In the genomic region with DNA sequence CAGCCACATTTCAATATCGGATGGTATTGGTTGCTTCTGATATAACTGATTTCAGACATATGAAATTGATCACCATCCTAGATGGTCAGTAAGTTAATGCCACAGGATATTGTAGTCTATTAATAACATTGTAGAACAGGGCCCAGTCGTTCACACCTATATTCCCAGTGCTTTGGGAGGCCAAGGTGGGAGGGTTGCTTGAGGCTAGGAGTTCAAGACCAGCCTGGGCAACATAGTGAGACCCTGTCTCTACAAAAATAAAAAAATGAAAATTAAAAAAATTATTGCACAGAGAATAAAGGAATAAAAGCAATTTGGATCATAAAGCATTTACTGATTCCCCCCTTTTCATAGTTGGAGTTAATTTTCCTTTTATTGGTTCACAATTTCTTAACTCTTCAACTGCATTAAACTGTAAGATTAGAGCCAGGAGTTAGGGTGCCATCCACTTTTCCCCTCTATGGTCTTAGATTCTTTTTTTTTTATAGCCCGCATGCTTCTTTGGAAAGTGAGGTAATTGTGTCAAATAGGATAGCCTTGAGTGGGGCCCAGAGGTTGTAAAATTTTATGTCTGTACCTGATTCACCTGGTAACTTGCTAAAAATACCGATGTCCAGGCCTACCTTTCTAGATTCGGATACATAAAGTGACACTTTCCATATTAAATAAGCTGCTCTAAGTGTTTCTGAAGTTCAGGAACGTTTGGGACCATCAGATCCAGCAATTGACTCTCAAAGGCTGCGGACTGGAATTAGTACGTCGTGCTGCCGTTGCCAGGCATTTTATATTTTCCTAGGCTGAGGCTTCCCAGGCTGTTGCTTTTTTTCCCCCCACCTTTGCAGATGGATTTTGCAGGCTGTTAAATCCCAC, we compare ENCODE assay signal across 8 cellular contexts. TPM values are rescaled to one million over a fixed set of nuclear protein-coding genes. Genes with fewer than 3 reads are reported as not detected.
DNase-seq lines count a peak whose midpoint lies in the region; TF ChIP-seq lines count a peak whose summit lies in the region.

No MANE protein-coding gene starts in this region.

- H3K9ac ChIP-seq in HUES6 (ENCODE audit: low read length) (peak overlapping the region; percentile 92), mammary epithelial cell (ENCODE audit: insufficient read depth, low read length) (peak overlapping the region; percentile 99), mucosa of rectum (ENCODE audit: low read depth in 1 of 2, low read length in 2 of 2) (peak overlapping the region; percentile 87 to 93)

- peak overlapping the region; percentile 89 for H2AFZ ChIP-seq in mammary epithelial cell (ENCODE audit: low read depth, low read length)

- peak; percentile 14 for DNase-seq in ACHN
- DNase-seq in mammary epithelial cell = no peak
- no peak for DNase-seq in DMS79 (lab: John Stamatoyannopoulos, UW)
- no peak for DNase-seq in dermis blood vessel endothelial cell
- no peak for DNase-seq in NCI-H2107 (lab: John Stamatoyannopoulos, UW)
- no peak for DNase-seq in NCI-H146 treated with DMSO at 0.1 percent for 48 hours (lab: John Stamatoyannopoulos, UW; ENCODE audit: unreplicated experiment)

- in situ Hi-C loops in ACHN (cut with HindIII; ENCODE audit: low pct_ligation_motif_present, low pct_unique_long_range_greater_than_20kb, low sequenced_read_pairs) = no loop called here
- in situ Hi-C loops in mammary epithelial cell (cut with MboI; ENCODE audit: low sequenced_read_pairs in 2 of 2) = no loop called here

- no peak for TF ChIP-seq CTCF in mammary epithelial cell (conservative IDR thresholded peaks at IDR 0.05 in 1 of 2, IDR thresholded peaks at IDR 0.05 in 1 of 2; ENCODE audit: extremely low read depth in 1 of 2, insufficient read depth in 1 of 2, low read depth in 1 of 2, low read length in 2 of 2)

- H3K27ac ChIP-seq in HUES6 (ENCODE audit: low read depth, low read length) = peak overlapping the region; percentile 80
- peak overlapping the region; percentile 99 for H3K27ac ChIP-seq in mammary epithelial cell (ENCODE audit: insufficient read depth, low read depth, low read length)
- peak overlapping the region; percentile 91 to 94 for H3K27ac ChIP-seq in mucosa of rectum (ENCODE audit: low read depth in 2 of 2, low read length in 2 of 2)

- intact Hi-C loops in mammary epithelial cell (cut with micrococcal nuclease) = loop anchor here (1.0 to 2.0 kb wide), 4 partner anchors 15 to 49 kb away; a partner anchor contains a TSS

- peaks cover 43% of the 10 kb centered on the region for H3K79me2 ChIP-seq in mammary epithelial cell (ENCODE audit: insufficient read depth, low read length)

- H3K27me3 ChIP-seq in HUES6 (ENCODE audit: control insufficient read depth, insufficient read depth, low read length) (no peaks in the 10 kb centered on the region), mammary epithelial cell (ENCODE audit: insufficient read depth, low read length) (no peaks in the 10 kb centered on the region), mucosa of rectum (ENCODE audit: control insufficient read depth in 2 of 2, insufficient read depth in 2 of 2, low read length in 2 of 2) (no peaks in the 10 kb centered on the region)

- no peaks in the 10 kb centered on the region for H3K9me3 ChIP-seq in HUES6 (ENCODE audit: control insufficient read depth, insufficient read depth, low read depth, low read length)
- no peaks in the 10 kb centered on the region for H3K9me3 ChIP-seq in mammary epithelial cell (replicated peaks; ENCODE audit: insufficient read depth, low read length)
- no peaks in the 10 kb centered on the region for H3K9me3 ChIP-seq in mucosa of rectum (ENCODE audit: control insufficient read depth in 2 of 2, low read length in 2 of 2)

- peak overlapping the region; percentile 88 for H3K4me2 ChIP-seq in mammary epithelial cell (ENCODE audit: insufficient read depth, low read depth, low read length)

- H3K36me3 ChIP-seq in HUES6 (ENCODE audit: control insufficient read depth, insufficient read depth, low read length) = no peaks in the 10 kb centered on the region
- no peaks in the 10 kb centered on the region for H3K36me3 ChIP-seq in mammary epithelial cell (ENCODE audit: insufficient read depth, low read length)
- H3K36me3 ChIP-seq in mucosa of rectum (ENCODE audit: control insufficient read depth in 2 of 2, insufficient read depth in 2 of 2, low read length in 2 of 2) = no peaks in the 10 kb centered on the region

- dilution Hi-C loops in mammary epithelial cell (cut with HindIII; ENCODE audit: low sequenced_read_pairs) = no loop called here

- no peaks in the 10 kb centered on the region for H4K20me1 ChIP-seq in mammary epithelial cell (ENCODE audit: insufficient read depth, low read length)

- H3K4me1 ChIP-seq in HUES6 (ENCODE audit: control insufficient read depth, insufficient read depth, low read length) (peaks cover 15% of the 10 kb centered on the region), mammary epithelial cell (ENCODE audit: insufficient read depth, low read length) (peaks cover 19% of the 10 kb centered on the region), mucosa of rectum (ENCODE audit: control insufficient read depth in 2 of 2, insufficient read depth in 2 of 2, low read length in 2 of 2) (peaks cover 15 to 17% of the 10 kb centered on the region in 2 donors)

- BruUV-seq in mammary epithelial cell (replicated peaks; lab: Mats Ljungman, UMichigan) = TSS peak; percentile 87

- H3K4me3 ChIP-seq in HUES6 (ENCODE audit: low read depth, low read length) (peak overlapping the region; percentile 91), mammary epithelial cell (replicated peaks in 1 of 3; ENCODE audit: insufficient read depth in 1 of 3, low read depth in 2 of 3, low read length in 3 of 3) (peak overlapping the region; percentile 73 to 77 (median 77)), mucosa of rectum (ENCODE audit: low read length in 2 of 2) (peak overlapping the region; percentile 79 to 95)

- CTCF ChIA-PET in mammary epithelial cell (lab: Charles Lee; ENCODE audit: low non-redundant PET) = no interaction called here

- 20% methylated on average over 10 of the region's 10 CpGs for WGBS in mammary epithelial cell (ENCODE audit: low coverage, missing lambda C conversion rate)

RNA-seq across cellular contexts. Expression of a gene that starts 24.7 kb away (rescaled TPM):
- total RNA-seq in mammary epithelial cell (100 to 1,000 TPM in 1 of 2 donors, 10 to 100 TPM in 1; 87.9 to 120 TPM), dermis blood vessel endothelial cell (15.3 and 30.6 TPM in 2 replicates)
- 68.7 TPM for polyA plus RNA-seq in mammary epithelial cell
- 39.9 TPM for polyA minus RNA-seq in mammary epithelial cell

RNA-seq across cellular contexts. Expression of a gene that starts 25.1 kb away (rescaled TPM):
- total RNA-seq in mammary epithelial cell (10 to 100 TPM; 30.2 to 34.3 TPM), dermis blood vessel endothelial cell (32.7 and 57.0 TPM in 2 replicates)
- 23.8 TPM for polyA plus RNA-seq in mammary epithelial cell
- polyA minus RNA-seq in mammary epithelial cell = 22.9 TPM
